ENCODE assay signal across 27 cellular contexts in genomic region chr22:48083502-48083901, GRCh38.
A peak's percentile ranks its signal among the peaks of the same experiment; 100 is the strongest.
DNase-seq lines count a peak whose midpoint lies in the region; ATAC-seq and TF ChIP-seq lines count a peak whose summit lies in the region.
"Had no signal": no experiment of that assay in that cellular context is flagged by ENCODE, and none has a peak within 500 bp of the region (broad histone marks: within the 10 kb centered on the region; RNA-seq: fewer than 3 reads in every experiment).

No MANE protein-coding gene starts in this region.

- H4K20me1 ChIP-seq in DOHH2 (ENCODE audit: control insufficient read depth, insufficient read depth, low read depth, low read length) = no peaks in the 10 kb centered on the region

- H3K9me3 ChIP-seq in DOHH2 (ENCODE audit: control insufficient read depth, insufficient read depth, low read length) = no peaks in the 10 kb centered on the region
- no peaks in the 10 kb centered on the region for H3K9me3 ChIP-seq in testis
- H3K9me3 ChIP-seq: adrenal gland, BE2C, breast epithelium, Caco-2, heart right ventricle had no signal

- peak overlapping the region; percentile 95 for H3K4me2 ChIP-seq in DOHH2 (ENCODE audit: low read length)

- intact Hi-C loops in activated B cell treated with CpG ODN at 0.5 μM for 24 hours (cut with micrococcal nuclease) = no loop called here
- intact Hi-C loops in testis (cut with DNase I; ENCODE audit: low total_unique reads) = no loop called here

- TF ChIP-seq CTCF in DOHH2 (IDR thresholded peaks at IDR 0.05; ENCODE audit: low read depth, low read length, poor library complexity, severe bottlenecking) (no peak), activated B cell treated with CpG ODN at 0.5 μM for 24 hours (IDR thresholded peaks at IDR 0.05) (no peak), omental fat pad (IDR thresholded peaks at IDR 0.05) (no peak), testis (IDR thresholded peaks at IDR 0.05) (no peak)

- no peaks in the 10 kb centered on the region for H3K27me3 ChIP-seq in DOHH2 (ENCODE audit: control insufficient read depth, low read length)
- no peaks in the 10 kb centered on the region for H3K27me3 ChIP-seq in testis
- H3K27me3 ChIP-seq: adrenal gland, BE2C, foreskin keratinocyte had no signal

- H3K36me3 ChIP-seq in DOHH2 (ENCODE audit: control insufficient read depth, low read length) (no peaks in the 10 kb centered on the region), testis (ENCODE audit: low read depth, missing control alignments) (no peaks in the 10 kb centered on the region)
- H3K36me3 ChIP-seq: adrenal gland, BE2C, breast epithelium, heart right ventricle had no signal

- ATAC-seq in GM21390 (IDR thresholded peaks at IDR 0.05; ENCODE audit: unreplicated experiment) = peak; percentile 39
- ATAC-seq in HG02981 (IDR thresholded peaks at IDR 0.05; ENCODE audit: unreplicated experiment) = peak; percentile 18
- no peak for ATAC-seq in activated B cell treated with CpG ODN at 0.5 μM for 24 hours (ENCODE audit: low read depth)
- ATAC-seq in omental fat pad (ENCODE audit: low FRiP score) = no peak
- no peak for ATAC-seq in GM18519 (IDR thresholded peaks at IDR 0.05; ENCODE audit: low FRiP score, unreplicated experiment)
- ATAC-seq: activated T-cell treated with anti-CD3 and anti-CD28 coated beads, Interleukin-2, amount 50 U/mL, for 72 hours; esophagus mucosa; foreskin keratinocyte; heart right ventricle; T-helper 17 cell had no signal

- no peaks in the 10 kb centered on the region for H3K36me3 Mint-ChIP-seq in activated B cell treated with CpG ODN at 0.5 μM for 24 hours (ENCODE audit: low read depth)

- TF ChIP-seq POLR2A in testis (IDR thresholded peaks at IDR 0.05) = no peak

- no peak for DNase-seq in activated B cell treated with CpG ODN at 0.5 μM for 24 hours
- DNase-seq in omental fat pad (ENCODE audit: low spot score) = no peak
- no peak for DNase-seq in testis
- no peak for DNase-seq in G401 (ENCODE audit: low spot score)
- DNase-seq: activated CD4-positive, alpha-beta T cell treated with anti-CD3 and anti-CD28 coated beads for 4 hours; activated naive CD4-positive, alpha-beta T cell treated with Interleukin-2 at 50 U/mL for 16 hours; activated T-cell treated with anti-CD3 and anti-CD28 coated beads, Interleukin-2, amount 50 U/mL, for 72 hours; adrenal gland; BE2C; Caco-2; effector memory CD4-positive, alpha-beta T cell; foreskin keratinocyte; heart right ventricle; mesendoderm; NCI-H187; NCI-H2171 treated with DMSO at 0.1 percent for 48 hours; NCI-H526; occipital lobe; small intestine; stimulated activated naive CD4-positive, alpha-beta T cell; T-helper 17 cell had no signal

- no peaks in the 10 kb centered on the region for H3K27me3 Mint-ChIP-seq in activated B cell treated with CpG ODN at 0.5 μM for 24 hours

- in situ Hi-C loops in G401 (cut with HindIII; ENCODE audit: low sequenced_read_pairs) = no loop called here

- POLR2A ChIA-PET in activated B cell treated with CpG ODN at 0.5 μM for 24 hours (lab: Charles Lee) = no interaction called here

- no peak overlapping the region for H3K27ac Mint-ChIP-seq in activated B cell treated with CpG ODN at 0.5 μM for 24 hours
- H3K27ac Mint-ChIP-seq: activated T-cell treated with anti-CD3 and anti-CD28 coated beads, Interleukin-2, amount 50 U/mL, for 72 hours; T-helper 17 cell had no signal

- WGBS in testis, 2 donors = 83 to 89% methylated on average over 9 to 10 of the region's 10 CpGs

- H3K9me2 ChIP-seq in DOHH2 (replicated peaks; ENCODE audit: control insufficient read depth, low read length) = no peaks in the 10 kb centered on the region

- H3K79me2 ChIP-seq in DOHH2 (ENCODE audit: control insufficient read depth, low read length) = no peaks in the 10 kb centered on the region

- CTCF ChIA-PET in activated B cell treated with CpG ODN at 0.5 μM for 24 hours (lab: Charles Lee) = no interaction called here

- H3K4me1 Mint-ChIP-seq in activated B cell treated with CpG ODN at 0.5 μM for 24 hours = peaks cover 42% of the 10 kb centered on the region

- no peaks in the 10 kb centered on the region for H3K9me3 Mint-ChIP-seq in activated B cell treated with CpG ODN at 0.5 μM for 24 hours
- H3K9me3 Mint-ChIP-seq: activated T-cell treated with anti-CD3 and anti-CD28 coated beads, Interleukin-2, amount 50 U/mL, for 72 hours had no signal

- H3K27ac ChIP-seq in DOHH2 (ENCODE audit: low read depth, low read length) (peak overlapping the region; percentile 88), testis (no peak overlapping the region)
- H3K27ac ChIP-seq: adrenal gland, breast epithelium, foreskin keratinocyte, heart right ventricle had no signal

- H3K4me3 Mint-ChIP-seq in activated B cell treated with CpG ODN at 0.5 μM for 24 hours = peak overlapping the region; percentile 20
- H3K4me3 Mint-ChIP-seq: activated T-cell treated with anti-CD3 and anti-CD28 coated beads, Interleukin-2, amount 50 U/mL, for 72 hours; T-helper 17 cell had no signal

- peaks cover 18% of the 10 kb centered on the region for H3F3A ChIP-seq in DOHH2 (ENCODE audit: control insufficient read depth, insufficient read depth)

- H3K4me3 ChIP-seq in DOHH2 (ENCODE audit: low read length) (peak overlapping the region; percentile 66), testis (no peak overlapping the region)
- H3K4me3 ChIP-seq: adrenal gland, breast epithelium, heart right ventricle had no signal

- H3K4me1 ChIP-seq in DOHH2 (ENCODE audit: control insufficient read depth, low read length) = peaks cover 80% of the 10 kb centered on the region
- H3K4me1 ChIP-seq in testis = no peaks in the 10 kb centered on the region
- H3K4me1 ChIP-seq: adrenal gland, BE2C, breast epithelium, Caco-2, foreskin keratinocyte, heart right ventricle had no signal

Comparison
In these comparisons a context has a peak if more than half of its experiments do, and no peak if none do; other contexts are left out.
1. ATAC-seq: peak in GM21390 (single experiment) and HG02981 (single experiment); none in activated B cell treated with CpG ODN at 0.5 μM for 24 hours (single experiment), omental fat pad (single experiment) and GM18519 (single experiment).